ENCODE assay signal across 1 cellular context in genomic region chr2:131672471-131673399, GRCh38.
TF ChIP-seq lines count a peak whose summit lies in the region.

No MANE protein-coding gene starts in this region.

TF ChIP-seq in IMR-90, 13 proteins besides CTCF, POLR2A, EP300 and RAD21:
- TF ChIP-seq SMC3 (IDR thresholded peaks at IDR 0.05; ENCODE audit: low read depth, low read length), result peak; percentile 39
- TF ChIP-seq MAZ (IDR thresholded peaks at IDR 0.05; ENCODE audit: borderline replicate concordance, low read depth, low read length), result peak; percentile 30; the same call in 1 of the 2 replicates
